ENCODE assay signal across 29 cellular contexts in the genomic region with DNA sequence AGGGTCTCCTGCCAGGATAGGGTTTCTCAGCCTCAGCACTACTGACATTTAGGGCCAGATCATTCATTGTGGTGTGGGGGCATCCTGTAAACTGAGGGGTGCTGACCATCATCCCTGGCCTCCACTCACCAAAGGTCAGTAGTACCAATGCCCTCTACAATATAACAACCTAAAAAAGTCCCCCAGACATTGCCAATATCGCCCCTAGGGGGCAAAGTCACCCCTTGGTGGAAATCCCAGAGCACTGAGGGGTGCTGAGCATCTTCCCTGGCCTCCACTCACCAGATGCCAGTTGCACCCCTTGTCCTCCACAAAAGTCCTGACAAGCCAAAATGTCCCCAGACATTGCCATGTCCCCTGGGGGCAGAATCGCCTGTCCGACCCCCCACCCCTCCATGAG. TPM values are rescaled to one million over a fixed set of nuclear protein-coding genes. Genes with fewer than 3 reads are reported as not detected.
DNase-seq lines count a peak whose midpoint lies in the region; ATAC-seq and TF ChIP-seq lines count a peak whose summit lies in the region.
"Had no signal": no experiment of that assay in that cellular context is flagged by ENCODE, and none has a peak within 500 bp of the region (broad histone marks: within the 10 kb centered on the region; RNA-seq: fewer than 3 reads in every experiment).

No MANE protein-coding gene starts in this region.

- TF ChIP-seq CTCF in AG04450 (IDR thresholded peaks at IDR 0.05; ENCODE audit: low read depth, low read length) (peak; percentile 5; the same call in 1 of the 2 replicates), GM13977 (IDR thresholded peaks at IDR 0.05; ENCODE audit: extremely low read depth, insufficient read depth, missing control alignments) (peak; percentile 8), PC-3 (conservative IDR thresholded peaks at IDR 0.05; ENCODE audit: low read depth, low read length) (peak; percentile 26; the same call in 1 of the 2 replicates), endodermal cell (conservative IDR thresholded peaks at IDR 0.05) (peak; percentile 54), GM10248 (IDR thresholded peaks at IDR 0.05; ENCODE audit: control extremely low read depth, extremely low read depth, low read depth, missing control alignments) (no peak)

- no peaks in the 10 kb centered on the region for H4K20me1 ChIP-seq in PC-3 (ENCODE audit: low read length)
- H4K20me1 ChIP-seq: BLaER1 had no signal

- H3K4me1 Mint-ChIP-seq in endodermal cell = no peaks in the 10 kb centered on the region

- WGBS in endodermal cell (ENCODE audit: insufficient coverage in 1 of 2, insufficient read length in 1 of 2), 2 experiments = 81% methylated on average over 3 of the region's 3 CpGs; no CpG with 5 or more reads in 1 of the 2 experiments

- no peaks in the 10 kb centered on the region for H3K79me2 ChIP-seq in PC-3 (ENCODE audit: low read length)

- no peak overlapping the region for H3K4me3 Mint-ChIP-seq in endodermal cell
- H3K4me3 Mint-ChIP-seq: activated CD8-positive, alpha-beta T cell treated with anti-CD3 and anti-CD28 coated beads for 36 hours; activated naive CD8-positive, alpha-beta T cell treated with anti-CD3 and anti-CD28 coated beads, Interleukin-2, amount 50 U/mL, for 24 hours had no signal

- no peak for DNase-seq in AG04450 (ENCODE audit: low read depth, low spot score)
- DNase-seq in GM13977 (ENCODE audit: low spot score) = no peak
- no peak for DNase-seq in PC-3
- peak; percentile 51 for DNase-seq in endodermal cell
- DNase-seq in activated CD8-positive, alpha-beta memory T cell treated with anti-CD3 and anti-CD28 coated beads for 24 hours = no peak
- DNase-seq in GM10248 (ENCODE audit: extremely low spot score) = no peak
- DNase-seq: ACHN; activated CD4-positive, alpha-beta T cell treated with anti-CD3 and anti-CD28 coated beads for 1 hour; activated CD8-positive, alpha-beta T cell treated with anti-CD3 and anti-CD28 coated beads for 36 hours; activated effector memory CD4-positive, alpha-beta T cell treated with anti-CD3 and anti-CD28 coated beads, Interleukin-2, amount 50 U/mL, for 16 hours; activated naive CD8-positive, alpha-beta T cell treated with anti-CD3 and anti-CD28 coated beads, Interleukin-2, amount 50 U/mL, for 24 hours; Calu3; head of caudate nucleus; mammary epithelial cell; NCI-H1417; NCI-H2107; NCI-H446; SHP77; stimulated activated CD4-positive, alpha-beta T cell treated with anti-CD3 and anti-CD28 coated beads, Interleukin-1b, Interleukin-23, amount 100 ng/mL, for 48 hours; substantia nigra; SW 1271 had no signal

- in situ Hi-C loops in GM13977 (cut with MboI; ENCODE audit: low pct_unique_long_range_greater_than_20kb, low sequenced_read_pairs, unreplicated experiment) = no loop called here

- no peak overlapping the region for H3K9ac ChIP-seq in PC-3 (ENCODE audit: low read length)
- H3K9ac ChIP-seq in endodermal cell (ENCODE audit: extremely low read depth, low read length, poor library complexity, severe bottlenecking) = no peak overlapping the region
- H3K9ac ChIP-seq: BLaER1 had no signal

- H3K36me3 ChIP-seq in PC-3 (ENCODE audit: low read depth, low read length) = no peaks in the 10 kb centered on the region
- no peaks in the 10 kb centered on the region for H3K36me3 ChIP-seq in endodermal cell (ENCODE audit: control insufficient read depth, insufficient read depth, low read length)

- no TSS peak for BruUV-seq in PC-3 (replicated peaks; lab: Mats Ljungman, UMichigan)

- H3K9me3 Mint-ChIP-seq in endodermal cell = no peaks in the 10 kb centered on the region
- H3K9me3 Mint-ChIP-seq: activated CD8-positive, alpha-beta T cell treated with anti-CD3 and anti-CD28 coated beads for 36 hours; activated naive CD8-positive, alpha-beta T cell treated with anti-CD3 and anti-CD28 coated beads, Interleukin-2, amount 50 U/mL, for 24 hours had no signal

- H3K4me2 ChIP-seq in PC-3 (ENCODE audit: low read length) = no peak overlapping the region
- H3K4me2 ChIP-seq: BLaER1 had no signal

- H3K27ac Mint-ChIP-seq in endodermal cell = no peak overlapping the region
- H3K27ac Mint-ChIP-seq: activated CD8-positive, alpha-beta T cell treated with anti-CD3 and anti-CD28 coated beads for 36 hours; activated naive CD8-positive, alpha-beta T cell treated with anti-CD3 and anti-CD28 coated beads, Interleukin-2, amount 50 U/mL, for 24 hours had no signal

- CTCF ChIA-PET in AG04450 (lab: Charles Lee) (no interaction called here), PC-3 (lab: Charles Lee) (interaction anchor here (0.6 kb wide), 1 partner anchor 51 kb away, joined by 4 read pairs; no protein-coding TSS in a partner anchor), GM10248 (lab: Yijun Ruan, JAX) (no interaction called here)

- POLR2A ChIA-PET in AG04450 (lab: Yijun Ruan, JAX) = no interaction called here
- POLR2A ChIA-PET in PC-3 (lab: Charles Lee; ENCODE audit: unreplicated experiment) = no interaction called here
- POLR2A ChIA-PET in GM10248 (lab: Yijun Ruan, JAX) = no interaction called here

- H3F3A ChIP-seq in PC-3 (ENCODE audit: low read length, unreplicated experiment) = no peaks in the 10 kb centered on the region

- H3K9me2 ChIP-seq in PC-3 (replicated peaks; ENCODE audit: low read length) = no peaks in the 10 kb centered on the region

- H3K4me3 ChIP-seq in AG04450 (ENCODE audit: low read depth, low read length) (no peak overlapping the region), PC-3 (ENCODE audit: low read length) (no peak overlapping the region), endodermal cell (ENCODE audit: low read length) (no peak overlapping the region)
- H3K4me3 ChIP-seq: BLaER1, skin epidermis had no signal

- H3K9me3 ChIP-seq in AG04450 (ENCODE audit: control insufficient read depth, insufficient read depth, low read length) (no peaks in the 10 kb centered on the region), PC-3 (ENCODE audit: low read length) (no peaks in the 10 kb centered on the region), endodermal cell (ENCODE audit: control insufficient read depth, low read length) (no peaks in the 10 kb centered on the region)

- H3K4me1 ChIP-seq in PC-3 (ENCODE audit: insufficient read depth, low read length) = no peaks in the 10 kb centered on the region
- no peaks in the 10 kb centered on the region for H3K4me1 ChIP-seq in endodermal cell (ENCODE audit: control insufficient read depth, insufficient read depth, low read length)

- intact Hi-C loops in PC-3 (cut with micrococcal nuclease) = no loop called here

- no peak overlapping the region for H2AFZ ChIP-seq in PC-3 (ENCODE audit: low read length)

- no peaks in the 10 kb centered on the region for H3K27me3 Mint-ChIP-seq in endodermal cell (ENCODE audit: insufficient read depth)

- H3K27me3 ChIP-seq in AG04450 (ENCODE audit: control insufficient read depth, insufficient read depth, low read length) (no peaks in the 10 kb centered on the region), PC-3 (ENCODE audit: low read length) (no peaks in the 10 kb centered on the region), endodermal cell (ENCODE audit: control insufficient read depth, insufficient read depth, low read length, poor library complexity, severe bottlenecking) (no peaks in the 10 kb centered on the region)
- H3K27me3 ChIP-seq: BLaER1 had no signal

- H3K27ac ChIP-seq in AG04450 (ENCODE audit: low read depth, low read length) (no peak overlapping the region), PC-3 (ENCODE audit: low read length) (no peak overlapping the region), endodermal cell (ENCODE audit: low read depth, low read length) (no peak overlapping the region)
- H3K27ac ChIP-seq: BLaER1, HL-60, skin epidermis had no signal

- ATAC-seq in PC-3 = no peak
- ATAC-seq in activated CD4-positive, CD25-positive, alpha-beta regulatory T cell treated with anti-CD3 and anti-CD28 coated beads, Interleukin-2, amount 50 U/mL, for 24 hours = no peak
- no peak for ATAC-seq in GM21515 (IDR thresholded peaks at IDR 0.05; ENCODE audit: unreplicated experiment)
- ATAC-seq: activated CD8-positive, alpha-beta T cell treated with anti-CD3 and anti-CD28 coated beads for 36 hours; activated naive CD8-positive, alpha-beta T cell treated with anti-CD3 and anti-CD28 coated beads, Interleukin-2, amount 50 U/mL, for 24 hours; HepG2 had no signal

- peaks cover 18% of the 10 kb centered on the region for H3K36me3 Mint-ChIP-seq in endodermal cell (ENCODE audit: low read depth)

RNA-seq across cellular contexts. Expression of a gene that starts 21.6 kb away (rescaled TPM):
- 0.38 and 0.56 TPM in 2 replicates for polyA plus RNA-seq in AG04450 (2011; rRNA removed)
- 0.35 and 0.37 TPM in 2 replicates for polyA minus RNA-seq in AG04450 (2011; rRNA and poly(A)+ RNA removed)
- total RNA-seq in PC-3 (2014; rRNA removed) (2.3 and 3.9 TPM in 2 replicates), endodermal cell (10 to 100 TPM; 19.7 to 22.9 TPM)
- 15.1 TPM for polyA plus RNA-seq in endodermal cell (2013, experiment 1 of 2)
- polyA plus RNA-seq in endodermal cell (2013, experiment 2 of 2) = 11.6 TPM
- total RNA-seq: activated CD8-positive, alpha-beta T cell treated with anti-CD3 and anti-CD28 coated beads for 36 hours; H4; M059J had no signal
